ENCODE assay signal across 1 cellular context in genomic region chr11:108872781-108873291, GRCh38.
TF ChIP-seq lines count a peak whose summit lies in the region.

No MANE protein-coding gene starts in this region.

TF ChIP-seq in neural cell, 6 proteins besides CTCF, POLR2A, EP300 and RAD21:
- no peak for TF ChIP-seq POLR2AphosphoS5 (IDR thresholded peaks at IDR 0.05)
- no peak for TF ChIP-seq TAF1 (IDR thresholded peaks at IDR 0.05; ENCODE audit: low read depth)
- TF ChIP-seq REST (IDR thresholded peaks at IDR 0.05; ENCODE audit: borderline replicate concordance), result no peak
- no peak for TF ChIP-seq EZH2 (IDR thresholded peaks at IDR 0.05; ENCODE audit: borderline replicate concordance, insufficient read depth, low read length, poor library complexity, severe bottlenecking)
- no peak for TF ChIP-seq MXI1 (conservative IDR thresholded peaks at IDR 0.05; ENCODE audit: poor library complexity, severe bottlenecking)
- TF ChIP-seq SMC3 (conservative IDR thresholded peaks at IDR 0.05; ENCODE audit: poor library complexity), result no peak
